In the genomic region with DNA sequence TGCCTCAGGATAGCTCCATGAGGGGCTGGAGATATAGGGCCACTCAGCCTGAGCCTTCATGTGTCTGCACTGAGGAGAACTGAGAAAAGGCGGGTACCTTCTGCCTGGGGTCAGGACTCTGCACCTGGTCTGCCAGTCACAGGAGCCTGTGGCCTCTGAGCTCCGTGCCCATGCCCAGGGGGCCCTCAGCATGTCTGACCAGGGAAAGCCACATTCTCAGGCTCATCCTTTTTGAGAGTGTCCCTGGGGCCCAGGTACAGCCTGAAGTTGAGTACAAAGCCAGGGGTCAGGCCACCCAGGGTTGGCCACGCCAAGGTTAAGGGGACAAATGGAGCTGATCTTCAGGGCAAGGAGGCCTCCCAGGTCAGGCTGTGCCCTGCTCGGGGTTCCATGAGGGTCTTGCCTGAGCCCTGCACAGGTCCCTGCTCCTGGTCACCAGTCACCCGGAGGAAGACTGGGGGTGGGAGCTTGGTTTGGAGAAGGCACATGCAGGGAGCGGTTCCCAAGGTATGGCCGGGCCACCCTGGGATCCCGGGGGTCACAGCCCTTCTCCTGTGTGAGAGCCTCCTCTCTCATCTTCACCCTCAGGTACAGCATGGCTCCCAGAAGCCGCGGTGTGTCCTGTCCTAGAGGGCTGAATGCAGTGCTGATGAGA, we compare ENCODE assay signal across 23 cellular contexts. TPM values are rescaled to one million over a fixed set of nuclear protein-coding genes. Genes with fewer than 3 reads are reported as not detected.
DNase-seq lines count a peak whose midpoint lies in the region; ATAC-seq, FAIRE-seq and TF ChIP-seq lines count a peak whose summit lies in the region.
"Had no signal": no experiment of that assay in that cellular context is flagged by ENCODE, and none has a peak within 500 bp of the region (broad histone marks: within the 10 kb centered on the region; RNA-seq: fewer than 3 reads in every experiment).

No MANE protein-coding gene starts in this region.

- H3K27me3 ChIP-seq in HepG2 (ENCODE audit: control insufficient read depth in 1 of 2, insufficient read depth in 2 of 2, low read length in 2 of 2) (peaks cover 0 to 1% of the 10 kb centered on the region in 2 experiments; a peak in 3 of 5 replicates), right lobe of liver (no peaks in the 10 kb centered on the region)
- H3K27me3 ChIP-seq: MG63, SJSA1 had no signal

- CTCF ChIA-PET in HepG2 (lab: Yijun Ruan, JAX; ENCODE audit: low intra/inter-chr PET ratio, low total read pairs): no interaction called here

- no peak for FAIRE-seq in HepG2 (lab: Jason Lieb, UNC)
- FAIRE-seq: GM12878, GM19239 had no signal

- ATAC-seq in HepG2 (no peak), right lobe of liver (no peak)
- ATAC-seq: GM12878 had no signal

- H3K36me3 ChIP-seq in HepG2 (replicated peaks in 1 of 2; ENCODE audit: control insufficient read depth in 1 of 2, insufficient read depth in 2 of 2, low read length in 2 of 2) (no peaks in the 10 kb centered on the region), right lobe of liver (no peaks in the 10 kb centered on the region)
- H3K36me3 ChIP-seq: MG63, SJSA1 had no signal

- intact Hi-C loops in HepG2 (cut with micrococcal nuclease; ENCODE audit: unreplicated experiment): no loop called here
- intact Hi-C loops in right lobe of liver (cut with DNase I): loop anchor here in 1 of 2 donors (10.0 kb wide), 1 partner anchor 46 kb away; the partner anchor contains the start of gene MAPK11
- intact Hi-C loops in activated CD4-positive, alpha-beta T cell treated with anti-CD3 and anti-CD28 coated beads, Interleukin-2, amount 10 ng/mL, durations not matched to agents 24 days and 14 days (cut with micrococcal nuclease): no loop called here

- H3K4me3 Mint-ChIP-seq in activated CD4-positive, alpha-beta T cell treated with anti-CD3 and anti-CD28 coated beads, Interleukin-2, amount 10 ng/mL, durations not matched to agents 24 days and 14 days: no peak overlapping the region
- H3K4me3 Mint-ChIP-seq: CD4-positive, alpha-beta T cell; H9 had no signal

- DNase-seq in HepG2 (ENCODE audit: low spot score) (no peak), right lobe of liver (no peak), GM13976 (ENCODE audit: low spot score) (peak; percentile 15), RPMI8226 (peak; percentile 69), NCI-H1092 treated with DMSO at 0.1 percent for 48 hours (lab: John Stamatoyannopoulos, UW) (no peak), retina (no peak)
- DNase-seq in activated CD4-positive, alpha-beta T cell treated with anti-CD3 and anti-CD28 coated beads, Interleukin-2, amount 10 ng/mL, durations not matched to agents 24 days and 14 days: no peak
- DNase-seq: CD4-positive, alpha-beta T cell; DMS53; GM23248; H9; KG1; MG63; NCI-H1417; NCI-H1694; NCI-H2029 treated with DMSO at 0.1 percent for 48 hours; NCI-H2227 treated with DMSO at 0.1 percent for 48 hours; NCI-H526 treated with DMSO at 0.1 percent for 48 hours; PC-9; Right ventricle myocardium superior had no signal

- H3K4me3 ChIP-seq in HepG2 (replicated peaks in 1 of 3; ENCODE audit: insufficient read depth in 1 of 3, low read depth in 2 of 3, low read length in 3 of 3) (no peak overlapping the region), right lobe of liver (no peak overlapping the region)
- H3K4me3 ChIP-seq: GM12878, GM23248, MG63, PC-9, SJSA1 had no signal

- H4K20me1 ChIP-seq in HepG2 (ENCODE audit: insufficient read depth, low read length): no peaks in the 10 kb centered on the region

- no peak overlapping the region for H3K27ac Mint-ChIP-seq in activated CD4-positive, alpha-beta T cell treated with anti-CD3 and anti-CD28 coated beads, Interleukin-2, amount 10 ng/mL, durations not matched to agents 24 days and 14 days
- H3K27ac Mint-ChIP-seq: CD4-positive, alpha-beta T cell had no signal

- no peak overlapping the region for H3K9ac ChIP-seq in HepG2 (ENCODE audit: insufficient read depth, low read depth, low read length)
- H3K9ac ChIP-seq: GM23248 had no signal

- peaks cover under 1% of the 10 kb centered on the region for H3K4me1 Mint-ChIP-seq in activated CD4-positive, alpha-beta T cell treated with anti-CD3 and anti-CD28 coated beads, Interleukin-2, amount 10 ng/mL, durations not matched to agents 24 days and 14 days

- BruUV-seq in HepG2 (replicated peaks; lab: Mats Ljungman, UMichigan): no TSS peak

- H3K4me1 ChIP-seq in HepG2 (ENCODE audit: insufficient read depth, low read length): peaks cover 74% of the 10 kb centered on the region
- peaks cover 0 to 5% (median 2%) of the 10 kb centered on the region in 4 donors for H3K4me1 ChIP-seq in right lobe of liver
- H3K4me1 ChIP-seq: SJSA1 had no signal

- H3K9me3 ChIP-seq in HepG2 (ENCODE audit: low read length) (no peaks in the 10 kb centered on the region), right lobe of liver (no peaks in the 10 kb centered on the region)
- H3K9me3 ChIP-seq: MG63, SJSA1 had no signal

- WGBS in HepG2 (ENCODE audit: low lambda C conversion rate): 85% methylated on average over 4 of the region's 10 CpGs
- WGBS in right lobe of liver (ENCODE audit: insufficient coverage, low coverage, low lambda C conversion rate, missing lambda C conversion rate): 75% methylated on average over 2 of the region's 10 CpGs

- POLR2A ChIA-PET in HepG2 (lab: Yijun Ruan, JAX): interaction anchor here (0.9 to 1.5 kb wide), 3 partner anchors 9 to 27 kb away, joined by 3 to 6 read pairs (median 4); no protein-coding TSS in a partner anchor

- H3K27ac ChIP-seq in HepG2 (ENCODE audit: extremely low read length, insufficient read depth, low read length): no peak overlapping the region
- H3K27ac ChIP-seq in right lobe of liver: no peak overlapping the region
- H3K27ac ChIP-seq: GM23248, PC-9, SJSA1 had no signal

- TF ChIP-seq POLR2A in HepG2 (IDR thresholded peaks at IDR 0.05; ENCODE audit: insufficient read depth in 1 of 2, low read depth in 2 of 2, low read length in 2 of 2) (no peak), right lobe of liver (IDR thresholded peaks at IDR 0.05) (no peak)

- TF ChIP-seq CTCF in HepG2 (CRISPR knock-in tag; IDR thresholded peaks at IDR 0.05) (no peak), right lobe of liver (IDR thresholded peaks at IDR 0.05) (no peak), GM13976 (IDR thresholded peaks at IDR 0.05; ENCODE audit: borderline replicate concordance, control extremely low read depth, extremely low read depth, insufficient read depth, missing control alignments) (no peak)

- H3K4me2 ChIP-seq in HepG2 (ENCODE audit: low read depth, low read length): no peak overlapping the region
- H3K4me2 ChIP-seq: PC-9 had no signal

- H3K36me3 Mint-ChIP-seq in activated CD4-positive, alpha-beta T cell treated with anti-CD3 and anti-CD28 coated beads, Interleukin-2, amount 10 ng/mL, durations not matched to agents 24 days and 14 days (ENCODE audit: low read depth): no peaks in the 10 kb centered on the region

- in situ Hi-C loops in HepG2 (cut with HindIII; ENCODE audit: extremely low pct_ligation_motif_present, low pct_unique_long_range_greater_than_20kb) (no loop called here), GM13976 (cut with MboI; ENCODE audit: low sequenced_read_pairs, unreplicated experiment) (loop anchor here (10.0 kb wide), 1 partner anchor 46 kb away; the partner anchor contains the start of gene MAPK11)

- H3K79me2 ChIP-seq in HepG2 (ENCODE audit: insufficient read depth, low read length): no peaks in the 10 kb centered on the region

- H3K27me3 Mint-ChIP-seq in activated CD4-positive, alpha-beta T cell treated with anti-CD3 and anti-CD28 coated beads, Interleukin-2, amount 10 ng/mL, durations not matched to agents 24 days and 14 days: peaks cover 10% of the 10 kb centered on the region
- H3K27me3 Mint-ChIP-seq: CD4-positive, alpha-beta T cell had no signal

- H3K9me3 Mint-ChIP-seq in activated CD4-positive, alpha-beta T cell treated with anti-CD3 and anti-CD28 coated beads, Interleukin-2, amount 10 ng/mL, durations not matched to agents 24 days and 14 days: no peaks in the 10 kb centered on the region
- H3K9me3 Mint-ChIP-seq: CD4-positive, alpha-beta T cell; H9 had no signal

- TF ChIP-seq EP300 in HepG2 (IDR thresholded peaks at IDR 0.05; ENCODE audit: low read depth in 2 of 2, low read length in 2 of 2) (no peak), HepG2 (CRISPR knock-in tag; IDR thresholded peaks at IDR 0.05; ENCODE audit: borderline replicate concordance) (no peak)

- TF ChIP-seq RAD21 in HepG2 (CRISPR knock-in tag; IDR thresholded peaks at IDR 0.05): no peak

- H2AFZ ChIP-seq in HepG2 (ENCODE audit: low read length): no peak overlapping the region
- H2AFZ ChIP-seq: GM23248, PC-9 had no signal

RNA-seq across cellular contexts. Expression of gene DENND6B, which starts 6.0 kb away (rescaled TPM):
- total RNA-seq in HepG2 (2016; rRNA removed; fragmentation: Illumina TruSeq; extraction: Trizol) (0.84 and 0.95 TPM in 2 replicates), right lobe of liver (1 to 10 TPM in 5 of 6 experiments, under 1 TPM in 1; 0.98 to 4.1 (median 1.9) TPM)
- 0.30 and 0.44 TPM in 2 replicates for total RNA-seq in HepG2 (2016; cell fraction: cytosol; rRNA removed; fragmentation: Illumina TruSeq; extraction: Trizol; ENCODE audit: low read depth)
- 0.22 and 0.65 TPM in 2 replicates for total RNA-seq in HepG2 (2016; cell fraction: insoluble cytoplasmic fraction; rRNA removed; fragmentation: Illumina TruSeq; extraction: Trizol)
- 0.52 and 0.90 TPM in 2 replicates for total RNA-seq in HepG2 (2016; cell fraction: membrane; rRNA removed; fragmentation: Illumina TruSeq; extraction: Trizol)
- total RNA-seq in HepG2 (2016; cell fraction: nucleus; rRNA removed; fragmentation: Illumina TruSeq; extraction: Trizol): 0.90 and 1.1 TPM in 2 replicates
- 3.8 and 4.2 TPM in 2 replicates for polyA plus RNA-seq in HepG2 (2011; rRNA removed)
- polyA plus RNA-seq in HepG2 (2011; cell fraction: cytosol; rRNA removed): 1.8 TPM in 2 replicates
- 33.7 and 41.4 TPM in 2 replicates for polyA plus RNA-seq in HepG2 (2011; cell fraction: nucleus; rRNA removed)
- polyA plus RNA-seq in HepG2 (2012): 2.5 and 2.6 TPM in 2 replicates
- polyA plus RNA-seq in HepG2 (2016; cell fraction: cytosol; fragmentation: Illumina TruSeq; extraction: Trizol; ENCODE audit: low read depth): 0.33 and 0.71 TPM in 2 replicates
- 0.74 and 0.86 TPM in 2 replicates for polyA plus RNA-seq in HepG2 (2016; cell fraction: insoluble cytoplasmic fraction; fragmentation: Illumina TruSeq; extraction: Trizol; ENCODE audit: low read depth)
- polyA plus RNA-seq in HepG2 (2016; cell fraction: membrane; fragmentation: Illumina TruSeq; extraction: Trizol; ENCODE audit: low read depth): 0.63 and 1.2 TPM in 2 replicates
- 4.0 and 5.3 TPM in 2 replicates for polyA plus RNA-seq in HepG2 (2016; cell fraction: nucleus; fragmentation: Illumina TruSeq; extraction: Trizol; ENCODE audit: insufficient read depth, low read depth)
- 0.58 and 2.9 TPM in 2 replicates for polyA minus RNA-seq in HepG2 (2011; rRNA and poly(A)+ RNA removed; ENCODE audit: low replicate concordance)
- 1.3 TPM in 2 replicates for polyA minus RNA-seq in HepG2 (2011; cell fraction: cytosol; rRNA and poly(A)+ RNA removed)
- 2.6 and 3.3 TPM in 2 replicates for polyA minus RNA-seq in HepG2 (2011; cell fraction: nucleus; rRNA and poly(A)+ RNA removed)
- total RNA-seq in activated CD4-positive, alpha-beta T cell treated with anti-CD3 and anti-CD28 coated beads, Interleukin-2, amount 10 ng/mL, durations not matched to agents 24 days and 14 days: 1.4 and 2.2 TPM in 2 replicates

RNA-seq across cellular contexts. Expression of gene PLXNB2, which starts 13.4 kb away (rescaled TPM):
- total RNA-seq in HepG2 (2016; rRNA removed; fragmentation: Illumina TruSeq; extraction: Trizol) (19.3 and 32.6 TPM in 2 replicates), right lobe of liver (100 to 1,000 TPM; 154 to 181 (median 161) TPM)
- 4.6 and 4.9 TPM in 2 replicates for total RNA-seq in HepG2 (2016; cell fraction: cytosol; rRNA removed; fragmentation: Illumina TruSeq; extraction: Trizol; ENCODE audit: low read depth)
- total RNA-seq in HepG2 (2016; cell fraction: insoluble cytoplasmic fraction; rRNA removed; fragmentation: Illumina TruSeq; extraction: Trizol): 16.8 and 32.7 TPM in 2 replicates
- total RNA-seq in HepG2 (2016; cell fraction: membrane; rRNA removed; fragmentation: Illumina TruSeq; extraction: Trizol): 13.7 and 15.6 TPM in 2 replicates
- total RNA-seq in HepG2 (2016; cell fraction: nucleus; rRNA removed; fragmentation: Illumina TruSeq; extraction: Trizol): 43.2 and 57.8 TPM in 2 replicates
- 68.9 and 79.4 TPM in 2 replicates for polyA plus RNA-seq in HepG2 (2011; rRNA removed)
- polyA plus RNA-seq in HepG2 (2011; cell fraction: cytosol; rRNA removed): 46.5 and 75.4 TPM in 2 replicates
- 265 and 413 TPM in 2 replicates for polyA plus RNA-seq in HepG2 (2011; cell fraction: nucleus; rRNA removed)
- polyA plus RNA-seq in HepG2 (2012): 53.9 and 72.9 TPM in 2 replicates
- 5.5 and 6.2 TPM in 2 replicates for polyA plus RNA-seq in HepG2 (2016; cell fraction: cytosol; fragmentation: Illumina TruSeq; extraction: Trizol; ENCODE audit: low read depth)
- polyA plus RNA-seq in HepG2 (2016; cell fraction: insoluble cytoplasmic fraction; fragmentation: Illumina TruSeq; extraction: Trizol; ENCODE audit: low read depth): 16.2 and 23.0 TPM in 2 replicates
- polyA plus RNA-seq in HepG2 (2016; cell fraction: membrane; fragmentation: Illumina TruSeq; extraction: Trizol; ENCODE audit: low read depth): 10.1 and 11.9 TPM in 2 replicates
- polyA plus RNA-seq in HepG2 (2016; cell fraction: nucleus; fragmentation: Illumina TruSeq; extraction: Trizol; ENCODE audit: insufficient read depth, low read depth): 148 and 155 TPM in 2 replicates
- 61.5 and 149 TPM in 2 replicates for polyA minus RNA-seq in HepG2 (2011; rRNA and poly(A)+ RNA removed; ENCODE audit: low replicate concordance)
- 76.6 and 89.8 TPM in 2 replicates for polyA minus RNA-seq in HepG2 (2011; cell fraction: cytosol; rRNA and poly(A)+ RNA removed)
- 57.9 and 61.3 TPM in 2 replicates for polyA minus RNA-seq in HepG2 (2011; cell fraction: nucleus; rRNA and poly(A)+ RNA removed)
- 9.0 and 9.5 TPM in 2 replicates for total RNA-seq in activated CD4-positive, alpha-beta T cell treated with anti-CD3 and anti-CD28 coated beads, Interleukin-2, amount 10 ng/mL, durations not matched to agents 24 days and 14 days

RNA-seq across cellular contexts. Expression of gene PPP6R2, which starts 22.3 kb away (rescaled TPM):
- 36.1 and 55.0 TPM in 2 replicates for total RNA-seq in HepG2 (2016; rRNA removed; fragmentation: Illumina TruSeq; extraction: Trizol)
- 13.5 and 14.8 TPM in 2 replicates for total RNA-seq in HepG2 (2016; cell fraction: cytosol; rRNA removed; fragmentation: Illumina TruSeq; extraction: Trizol; ENCODE audit: low read depth)
- total RNA-seq in HepG2 (2016; cell fraction: insoluble cytoplasmic fraction; rRNA removed; fragmentation: Illumina TruSeq; extraction: Trizol): 33.5 and 56.7 TPM in 2 replicates
- total RNA-seq in HepG2 (2016; cell fraction: membrane; rRNA removed; fragmentation: Illumina TruSeq; extraction: Trizol): 26.4 and 27.2 TPM in 2 replicates
- total RNA-seq in HepG2 (2016; cell fraction: nucleus; rRNA removed; fragmentation: Illumina TruSeq; extraction: Trizol): 53.7 and 65.8 TPM in 2 replicates
- polyA plus RNA-seq in HepG2 (2011; rRNA removed): 102 and 112 TPM in 2 replicates
- 56.6 and 76.3 TPM in 2 replicates for polyA plus RNA-seq in HepG2 (2011; cell fraction: cytosol; rRNA removed)
- polyA plus RNA-seq in HepG2 (2011; cell fraction: nucleus; rRNA removed): 458 and 611 TPM in 2 replicates
- polyA plus RNA-seq in HepG2 (2012): 58.5 and 66.4 TPM in 2 replicates
- polyA plus RNA-seq in HepG2 (2016; cell fraction: cytosol; fragmentation: Illumina TruSeq; extraction: Trizol; ENCODE audit: low read depth): 6.8 and 7.7 TPM in 2 replicates
- polyA plus RNA-seq in HepG2 (2016; cell fraction: insoluble cytoplasmic fraction; fragmentation: Illumina TruSeq; extraction: Trizol; ENCODE audit: low read depth): 26.5 and 32.8 TPM in 2 replicates
- 17.1 and 18.2 TPM in 2 replicates for polyA plus RNA-seq in HepG2 (2016; cell fraction: membrane; fragmentation: Illumina TruSeq; extraction: Trizol; ENCODE audit: low read depth)
- polyA plus RNA-seq in HepG2 (2016; cell fraction: nucleus; fragmentation: Illumina TruSeq; extraction: Trizol; ENCODE audit: insufficient read depth, low read depth): 172 and 175 TPM in 2 replicates
- polyA minus RNA-seq in HepG2 (2011; rRNA and poly(A)+ RNA removed; ENCODE audit: low replicate concordance): 25.0 and 101 TPM in 2 replicates
- polyA minus RNA-seq in HepG2 (2011; cell fraction: cytosol; rRNA and poly(A)+ RNA removed): 29.8 and 30.8 TPM in 2 replicates
- 84.9 and 89.9 TPM in 2 replicates for polyA minus RNA-seq in HepG2 (2011; cell fraction: nucleus; rRNA and poly(A)+ RNA removed)
- 10 to 100 TPM; 38.3 to 80.3 (median 54.4) TPM for total RNA-seq in right lobe of liver
- 44.0 and 44.1 TPM in 2 replicates for total RNA-seq in activated CD4-positive, alpha-beta T cell treated with anti-CD3 and anti-CD28 coated beads, Interleukin-2, amount 10 ng/mL, durations not matched to agents 24 days and 14 days

RNA-seq across cellular contexts. Expression of gene MAPK11, which starts 50.6 kb away (rescaled TPM):
- total RNA-seq in HepG2 (2016; rRNA removed; fragmentation: Illumina TruSeq; extraction: Trizol) (0.15 TPM in 1 of 2 replicates, not detected in the other), right lobe of liver (1 to 10 TPM; 1.7 to 6.4 (median 2.5) TPM)
- total RNA-seq in HepG2 (2016; cell fraction: cytosol; rRNA removed; fragmentation: Illumina TruSeq; extraction: Trizol; ENCODE audit: low read depth): not detected in 2 replicates
- 0.12 and 0.15 TPM in 2 replicates for total RNA-seq in HepG2 (2016; cell fraction: insoluble cytoplasmic fraction; rRNA removed; fragmentation: Illumina TruSeq; extraction: Trizol)
- 0.10 and 0.19 TPM in 2 replicates for total RNA-seq in HepG2 (2016; cell fraction: membrane; rRNA removed; fragmentation: Illumina TruSeq; extraction: Trizol)
- total RNA-seq in HepG2 (2016; cell fraction: nucleus; rRNA removed; fragmentation: Illumina TruSeq; extraction: Trizol): 0.28 TPM in 1 of 2 replicates, not detected in the other
- polyA plus RNA-seq in HepG2 (2011; rRNA removed): 0.17 and 0.46 TPM in 2 replicates
- 0.13 and 0.19 TPM in 2 replicates for polyA plus RNA-seq in HepG2 (2011; cell fraction: cytosol; rRNA removed)
- polyA plus RNA-seq in HepG2 (2011; cell fraction: nucleus; rRNA removed): 1.9 TPM in 2 replicates
- polyA plus RNA-seq in HepG2 (2012): 0.21 TPM in 1 of 2 replicates, not detected in the other
- polyA plus RNA-seq in HepG2 (2016; cell fraction: cytosol; fragmentation: Illumina TruSeq; extraction: Trizol; ENCODE audit: low read depth): 0.05 and 0.07 TPM in 2 replicates
- 0.19 and 0.24 TPM in 2 replicates for polyA plus RNA-seq in HepG2 (2016; cell fraction: insoluble cytoplasmic fraction; fragmentation: Illumina TruSeq; extraction: Trizol; ENCODE audit: low read depth)
- 0.13 TPM in 1 of 2 replicates, not detected in the other for polyA plus RNA-seq in HepG2 (2016; cell fraction: membrane; fragmentation: Illumina TruSeq; extraction: Trizol; ENCODE audit: low read depth)
- 0.25 and 0.37 TPM in 2 replicates for polyA plus RNA-seq in HepG2 (2016; cell fraction: nucleus; fragmentation: Illumina TruSeq; extraction: Trizol; ENCODE audit: insufficient read depth, low read depth)
- 0.58 and 0.94 TPM in 2 replicates for polyA minus RNA-seq in HepG2 (2011; rRNA and poly(A)+ RNA removed; ENCODE audit: low replicate concordance)
- polyA minus RNA-seq in HepG2 (2011; cell fraction: cytosol; rRNA and poly(A)+ RNA removed): not detected in 2 replicates
- 0.13 TPM in 1 of 2 replicates, not detected in the other for polyA minus RNA-seq in HepG2 (2011; cell fraction: nucleus; rRNA and poly(A)+ RNA removed)
- 27.8 and 29.0 TPM in 2 replicates for total RNA-seq in activated CD4-positive, alpha-beta T cell treated with anti-CD3 and anti-CD28 coated beads, Interleukin-2, amount 10 ng/mL, durations not matched to agents 24 days and 14 days

RNA-seq across cellular contexts. Expression of gene MAPK12, which starts 59.3 kb away (rescaled TPM):
- total RNA-seq in HepG2 (2016; rRNA removed; fragmentation: Illumina TruSeq; extraction: Trizol): 15.0 and 23.3 TPM in 2 replicates
- total RNA-seq in HepG2 (2016; cell fraction: cytosol; rRNA removed; fragmentation: Illumina TruSeq; extraction: Trizol; ENCODE audit: low read depth): 25.0 and 26.8 TPM in 2 replicates
- total RNA-seq in HepG2 (2016; cell fraction: insoluble cytoplasmic fraction; rRNA removed; fragmentation: Illumina TruSeq; extraction: Trizol): 15.4 and 25.6 TPM in 2 replicates
- 43.0 and 45.2 TPM in 2 replicates for total RNA-seq in HepG2 (2016; cell fraction: membrane; rRNA removed; fragmentation: Illumina TruSeq; extraction: Trizol)
- 20.3 and 23.6 TPM in 2 replicates for total RNA-seq in HepG2 (2016; cell fraction: nucleus; rRNA removed; fragmentation: Illumina TruSeq; extraction: Trizol)
- 22.2 and 22.8 TPM in 2 replicates for polyA plus RNA-seq in HepG2 (2011; rRNA removed)
- polyA plus RNA-seq in HepG2 (2011; cell fraction: cytosol; rRNA removed): 12.9 and 20.7 TPM in 2 replicates
- 115 and 151 TPM in 2 replicates for polyA plus RNA-seq in HepG2 (2011; cell fraction: nucleus; rRNA removed)
- 6.9 and 10.9 TPM in 2 replicates for polyA plus RNA-seq in HepG2 (2012)
- 27.8 and 28.1 TPM in 2 replicates for polyA plus RNA-seq in HepG2 (2016; cell fraction: cytosol; fragmentation: Illumina TruSeq; extraction: Trizol; ENCODE audit: low read depth)
- polyA plus RNA-seq in HepG2 (2016; cell fraction: insoluble cytoplasmic fraction; fragmentation: Illumina TruSeq; extraction: Trizol; ENCODE audit: low read depth): 14.6 and 16.4 TPM in 2 replicates
- polyA plus RNA-seq in HepG2 (2016; cell fraction: membrane; fragmentation: Illumina TruSeq; extraction: Trizol; ENCODE audit: low read depth): 37.0 and 38.8 TPM in 2 replicates
- polyA plus RNA-seq in HepG2 (2016; cell fraction: nucleus; fragmentation: Illumina TruSeq; extraction: Trizol; ENCODE audit: insufficient read depth, low read depth): 56.9 and 60.1 TPM in 2 replicates
- 16.5 and 18.7 TPM in 2 replicates for polyA minus RNA-seq in HepG2 (2011; rRNA and poly(A)+ RNA removed; ENCODE audit: low replicate concordance)
- polyA minus RNA-seq in HepG2 (2011; cell fraction: cytosol; rRNA and poly(A)+ RNA removed): 5.1 and 9.2 TPM in 2 replicates
- polyA minus RNA-seq in HepG2 (2011; cell fraction: nucleus; rRNA and poly(A)+ RNA removed): 25.6 and 25.8 TPM in 2 replicates
- total RNA-seq in right lobe of liver: 1 to 10 TPM; 2.1 to 7.6 (median 3.6) TPM
- total RNA-seq in activated CD4-positive, alpha-beta T cell treated with anti-CD3 and anti-CD28 coated beads, Interleukin-2, amount 10 ng/mL, durations not matched to agents 24 days and 14 days: 20.1 and 21.5 TPM in 2 replicates

Comparison
In these comparisons a context has a peak if more than half of its experiments do, and no peak if none do; other contexts are left out.
1. DNase-seq: peak in GM13976 (single experiment) and RPMI8226 (single experiment); none in HepG2 (single experiment), right lobe of liver (0 of 3), NCI-H1092 treated with DMSO at 0.1 percent for 48 hours (single experiment), retina (single experiment) and activated CD4-positive, alpha-beta T cell treated with anti-CD3 and anti-CD28 coated beads, Interleukin-2, amount 10 ng/mL, durations not matched to agents 24 days and 14 days (single experiment).